Comparison of ENCODE assay signal across 20 cellular contexts in genomic region chr16:8696880-8697279, GRCh38.
"Had no signal": no experiment of that assay in that cellular context is flagged by ENCODE, and none has a peak within 500 bp of the region (broad histone marks: within the 10 kb centered on the region; RNA-seq: fewer than 3 reads in every experiment).

No MANE protein-coding gene starts in this region.

- H3K4me1 Mint-ChIP-seq: natural killer cell had no signal

- H3K27me3 Mint-ChIP-seq: progenitor cell of endocrine pancreas had no signal

- H3K9me3 ChIP-seq: heart right ventricle, ovary, stomach, thoracic aorta, transverse colon had no signal

- H3K36me3 ChIP-seq: neural progenitor cell, ovary, stomach, thoracic aorta, transverse colon had no signal

- H3K4me1 ChIP-seq: heart right ventricle, neural progenitor cell, stomach, transverse colon had no signal

- H3K9ac ChIP-seq: neural progenitor cell had no signal

- H3K27ac Mint-ChIP-seq: natural killer cell, neural progenitor cell, progenitor cell of endocrine pancreas had no signal

- H3K9me3 Mint-ChIP-seq: natural killer cell, neural progenitor cell had no signal

- H3K4me3 ChIP-seq: dorsolateral prefrontal cortex, heart right ventricle, neural progenitor cell, ovary, skin epidermis, stomach, thoracic aorta, transverse colon had no signal

- H3K27ac ChIP-seq: dorsolateral prefrontal cortex, heart right ventricle, neural progenitor cell, ovary, skin epidermis, stomach, thoracic aorta, transverse colon had no signal

- H3K4me2 ChIP-seq: neural progenitor cell had no signal

- H2AFZ ChIP-seq: neural progenitor cell had no signal

- DNase-seq: cortex of kidney; dorsolateral prefrontal cortex; effector CD8-positive, alpha-beta T cell; heart right ventricle; hypothalamus; kidney glomerular epithelial cell; mammary epithelial cell; natural killer cell; nucleus accumbens; ovary; stimulated activated CD4-positive, alpha-beta T cell treated with anti-CD3 and anti-CD28 coated beads, Interleukin-12 subunit alpha, Interleukin-12 subunit beta, amount 100 ng/mL, for 4 hours; stimulated activated naive CD4-positive, alpha-beta T cell; stomach; substantia nigra; transverse colon had no signal

- ATAC-seq: natural killer cell, sciatic nerve had no signal

- H3K36me3 Mint-ChIP-seq: natural killer cell had no signal

- H3K27me3 ChIP-seq: dorsolateral prefrontal cortex, heart right ventricle, neural progenitor cell, ovary, stomach, transverse colon had no signal

- H3K4me3 Mint-ChIP-seq: natural killer cell, neural progenitor cell had no signal
